ENCODE assay signal across 1 cellular context in the genomic region with DNA sequence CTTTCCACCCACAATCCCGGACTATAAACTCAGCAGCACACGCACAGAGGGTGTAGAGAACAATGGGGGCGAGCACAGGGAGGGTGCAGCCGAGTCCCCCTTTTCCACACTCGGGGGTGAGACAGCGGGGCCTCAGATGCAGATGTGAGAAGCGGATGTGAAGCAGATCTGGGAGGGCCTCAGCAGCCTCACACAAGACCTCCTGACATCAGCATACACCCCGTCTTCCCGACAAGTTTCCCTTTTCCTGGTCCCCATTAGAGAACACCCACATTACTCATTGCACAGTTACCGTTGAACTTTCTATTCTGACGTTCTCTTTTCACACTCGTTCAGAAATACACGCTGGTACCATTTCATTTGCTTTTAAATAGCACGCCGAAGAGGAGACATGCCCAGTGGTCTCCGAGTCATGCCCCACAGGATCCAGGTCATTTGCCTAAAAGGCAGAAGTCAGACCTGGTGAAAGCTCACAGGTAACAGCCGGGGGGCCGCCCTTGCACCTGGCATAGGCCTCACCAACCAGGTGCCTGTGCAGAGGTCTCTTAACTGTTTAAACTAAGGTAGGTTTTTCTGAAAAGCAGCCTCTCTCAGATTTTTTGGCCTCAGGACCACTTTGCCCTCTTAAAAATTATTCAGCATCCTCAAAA.
TF ChIP-seq lines count a peak whose summit lies in the region.

No MANE protein-coding gene starts in this region.

TF ChIP-seq in GM12878, 131 proteins besides CTCF, POLR2A, EP300 and RAD21 (continued from another document):
- TF ChIP-seq, protein P1, sequence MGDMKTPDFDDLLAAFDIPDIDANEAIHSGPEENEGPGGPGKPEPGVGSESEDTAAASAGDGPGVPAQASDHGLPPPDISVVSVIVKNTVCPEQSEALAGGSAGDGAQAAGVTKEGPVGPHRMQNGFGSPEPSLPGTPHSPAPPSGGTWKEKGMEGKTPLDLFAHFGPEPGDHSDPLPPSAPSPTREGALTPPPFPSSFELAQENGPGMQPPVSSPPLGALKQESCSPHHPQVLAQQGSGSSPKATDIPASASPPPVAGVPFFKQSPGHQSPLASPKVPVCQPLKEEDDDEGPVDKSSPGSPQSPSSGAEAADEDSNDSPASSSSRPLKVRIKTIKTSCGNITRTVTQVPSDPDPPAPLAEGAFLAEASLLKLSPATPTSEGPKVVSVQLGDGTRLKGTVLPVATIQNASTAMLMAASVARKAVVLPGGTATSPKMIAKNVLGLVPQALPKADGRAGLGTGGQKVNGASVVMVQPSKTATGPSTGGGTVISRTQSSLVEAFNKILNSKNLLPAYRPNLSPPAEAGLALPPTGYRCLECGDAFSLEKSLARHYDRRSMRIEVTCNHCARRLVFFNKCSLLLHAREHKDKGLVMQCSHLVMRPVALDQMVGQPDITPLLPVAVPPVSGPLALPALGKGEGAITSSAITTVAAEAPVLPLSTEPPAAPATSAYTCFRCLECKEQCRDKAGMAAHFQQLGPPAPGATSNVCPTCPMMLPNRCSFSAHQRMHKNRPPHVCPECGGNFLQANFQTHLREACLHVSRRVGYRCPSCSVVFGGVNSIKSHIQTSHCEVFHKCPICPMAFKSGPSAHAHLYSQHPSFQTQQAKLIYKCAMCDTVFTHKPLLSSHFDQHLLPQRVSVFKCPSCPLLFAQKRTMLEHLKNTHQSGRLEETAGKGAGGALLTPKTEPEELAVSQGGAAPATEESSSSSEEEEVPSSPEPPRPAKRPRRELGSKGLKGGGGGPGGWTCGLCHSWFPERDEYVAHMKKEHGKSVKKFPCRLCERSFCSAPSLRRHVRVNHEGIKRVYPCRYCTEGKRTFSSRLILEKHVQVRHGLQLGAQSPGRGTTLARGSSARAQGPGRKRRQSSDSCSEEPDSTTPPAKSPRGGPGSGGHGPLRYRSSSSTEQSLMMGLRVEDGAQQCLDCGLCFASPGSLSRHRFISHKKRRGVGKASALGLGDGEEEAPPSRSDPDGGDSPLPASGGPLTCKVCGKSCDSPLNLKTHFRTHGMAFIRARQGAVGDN (IDR thresholded peaks at IDR 0.05) = peak; percentile 47; the same call in 1 of the 2 replicates
- TF ChIP-seq RB1 (IDR thresholded peaks at IDR 0.05; ENCODE audit: borderline replicate concordance) = no peak
- no peak for TF ChIP-seq MYC (IDR thresholded peaks at IDR 0.05; ENCODE audit: insufficient read depth, insufficient read length, insufficient replicate concordance, low read length, severe bottlenecking)
- TF ChIP-seq, protein P2, sequence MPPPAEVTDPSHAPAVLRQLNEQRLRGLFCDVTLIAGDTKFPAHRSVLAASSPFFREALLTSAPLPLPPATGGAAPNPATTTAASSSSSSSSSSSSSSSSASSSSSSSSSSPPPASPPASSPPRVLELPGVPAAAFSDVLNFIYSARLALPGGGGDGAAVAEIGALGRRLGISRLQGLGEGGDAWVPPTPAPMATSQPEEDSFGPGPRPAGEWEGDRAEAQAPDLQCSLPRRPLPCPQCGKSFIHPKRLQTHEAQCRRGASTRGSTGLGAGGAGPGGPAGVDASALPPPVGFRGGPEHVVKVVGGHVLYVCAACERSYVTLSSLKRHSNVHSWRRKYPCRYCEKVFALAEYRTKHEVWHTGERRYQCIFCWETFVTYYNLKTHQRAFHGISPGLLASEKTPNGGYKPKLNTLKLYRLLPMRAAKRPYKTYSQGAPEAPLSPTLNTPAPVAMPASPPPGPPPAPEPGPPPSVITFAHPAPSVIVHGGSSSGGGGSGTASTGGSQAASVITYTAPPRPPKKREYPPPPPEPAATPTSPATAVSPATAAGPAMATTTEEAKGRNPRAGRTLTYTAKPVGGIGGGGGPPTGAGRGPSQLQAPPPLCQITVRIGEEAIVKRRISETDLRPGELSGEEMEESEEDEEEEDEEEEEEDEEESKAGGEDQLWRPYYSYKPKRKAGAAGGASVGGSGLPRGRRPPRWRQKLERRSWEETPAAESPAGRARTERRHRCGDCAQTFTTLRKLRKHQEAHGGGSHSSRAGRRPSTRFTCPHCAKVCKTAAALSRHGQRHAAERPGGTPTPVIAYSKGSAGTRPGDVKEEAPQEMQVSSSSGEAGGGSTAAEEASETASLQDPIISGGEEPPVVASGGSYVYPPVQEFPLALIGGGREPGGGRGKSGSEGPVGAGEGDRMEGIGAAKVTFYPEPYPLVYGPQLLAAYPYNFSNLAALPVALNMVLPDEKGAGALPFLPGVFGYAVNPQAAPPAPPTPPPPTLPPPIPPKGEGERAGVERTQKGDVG (CRISPR knock-in tag; IDR thresholded peaks at IDR 0.05) = no peak
- TF ChIP-seq MTA2 (IDR thresholded peaks at IDR 0.05; ENCODE audit: low read depth) = peak; percentile 21; the same call in 1 of the 2 replicates
TF ChIP-seq in GM12878: peak in this region for 11.
